Comparison of ENCODE assay signal across 28 cellular contexts in genomic region chr2:154681741-154682140, GRCh38. TPM values are rescaled to one million over a fixed set of nuclear protein-coding genes. Genes with fewer than 3 reads are reported as not detected.
"Had no signal": no experiment of that assay in that cellular context is flagged by ENCODE, and none has a peak within 500 bp of the region (broad histone marks: within the 10 kb centered on the region; RNA-seq: fewer than 3 reads in every experiment).

No MANE protein-coding gene starts in this region.

- H3K4me3 ChIP-seq: MG63, PC-9, Peyer's patch, SJSA1, SK-N-MC had no signal

- FAIRE-seq: HepG2 had no signal

- DNase-seq: IMR-90; Karpas-422; KG1; MG63; NCI-H1092; NCI-H1436; NCI-H187; NCI-H2029; NCI-H2081 treated with DMSO at 0.1 percent for 48 hours; NCI-H2171; NCI-H226; NCI-H446; NCI-H510A; NCI-H524 treated with DMSO at 0.1 percent for 48 hours; NCI-H69; NCI-H774; NK-92 treated with Interleukin-12 subunit alpha and Interleukin-12 subunit beta, amount 100 ng/mL, for 24 hours; OCI-M1; PC-9; Peyer's patch; Right ventricle myocardium superior; SIG-M5 had no signal

- H3K27me3 ChIP-seq: MG63, Peyer's patch, SJSA1 had no signal

- H3K4me2 ChIP-seq: PC-9 had no signal

- H3K9me3 ChIP-seq: MG63, Peyer's patch, SJSA1 had no signal

- ATAC-seq: HepG2 had no signal

- H3K36me3 ChIP-seq: MG63, Peyer's patch, SJSA1 had no signal

- H3K27ac ChIP-seq: PC-9, Peyer's patch, SJSA1, SK-N-MC had no signal

- H3K4me1 ChIP-seq: Peyer's patch, SJSA1 had no signal

- H2AFZ ChIP-seq: PC-9 had no signal

RNA-seq across cellular contexts. Expression of gene KCNJ3, which starts 16.8 kb away (rescaled TPM):
- total RNA-seq: HepG2; HT1080; IMR-90; PC-9; RPMI7951; SJSA1; T-helper 1 cell treated with Interleukin-12 subunit alpha and Interleukin-12 subunit beta and Interleukin-4 antibody, amounts not matched to agents 30 ng/mL and 1 ng/mL, for 36 hours had no signal
- polyA plus RNA-seq: HepG2, IMR-90 had no signal
